In the genomic region with DNA sequence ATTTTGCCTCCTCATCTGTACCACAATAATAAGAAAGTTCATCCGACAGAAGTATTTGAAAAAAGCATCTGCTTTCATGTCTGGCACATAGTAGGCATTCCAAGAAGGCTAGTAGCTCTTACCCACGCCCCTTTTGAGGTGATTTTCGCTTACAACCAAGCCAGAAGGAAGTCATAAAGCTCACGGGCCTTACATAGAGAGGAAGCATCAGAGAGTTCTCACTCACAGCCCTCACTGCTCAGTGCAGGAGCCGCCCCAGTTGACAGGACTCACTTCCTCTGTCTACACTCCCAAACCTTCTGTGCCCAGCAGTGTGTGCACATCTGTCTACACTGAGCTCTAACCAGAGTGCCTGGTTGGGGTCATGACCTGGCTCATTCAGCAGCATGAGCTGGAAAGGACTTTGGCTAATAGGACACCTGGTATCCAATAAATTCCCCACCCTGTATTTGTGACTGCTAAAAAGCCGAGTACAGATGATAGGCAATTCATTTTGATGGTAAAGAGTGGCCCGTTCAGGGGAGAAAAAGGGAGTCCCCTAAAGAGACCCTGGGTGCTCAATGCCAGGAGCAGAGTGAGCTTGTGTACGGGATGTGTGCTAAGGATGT, we compare ENCODE assay signal across 10 cellular contexts. TPM values are rescaled to one million over a fixed set of nuclear protein-coding genes. Genes with fewer than 3 reads are reported as not detected.
DNase-seq lines count a peak whose midpoint lies in the region; ATAC-seq, FAIRE-seq and TF ChIP-seq lines count a peak whose summit lies in the region.
"Had no signal": no experiment of that assay in that cellular context is flagged by ENCODE, and none has a peak within 500 bp of the region (broad histone marks: within the 10 kb centered on the region; RNA-seq: fewer than 3 reads in every experiment).

No MANE protein-coding gene starts in this region.

- intact Hi-C loops in right lobe of liver (cut with DNase I) (no loop called here), HepG2 (cut with micrococcal nuclease; ENCODE audit: unreplicated experiment) (no loop called here), posterior vena cava (cut with DNase I) (no loop called here)

- no peak for TF ChIP-seq POLR2A in right lobe of liver (IDR thresholded peaks at IDR 0.05)
- no peak for TF ChIP-seq POLR2A in HepG2 (IDR thresholded peaks at IDR 0.05; ENCODE audit: insufficient read depth in 1 of 2, low read depth in 2 of 2, low read length in 2 of 2)

- no peaks in the 10 kb centered on the region; the same call in 1 of the 2 replicates for H3K27me3 Mint-ChIP-seq in HFFc6 (ENCODE audit: insufficient read depth)

- POLR2A ChIA-PET in HepG2 (lab: Yijun Ruan, JAX): no interaction called here

- no peaks in the 10 kb centered on the region for H3K9me3 Mint-ChIP-seq in HFFc6

- H3K4me1 ChIP-seq in right lobe of liver (no peaks in the 10 kb centered on the region), HepG2 (ENCODE audit: insufficient read depth, low read length) (no peaks in the 10 kb centered on the region), thymus (ENCODE audit: control insufficient read depth, insufficient read depth, low read length) (peaks cover 40% of the 10 kb centered on the region)

- ATAC-seq in right lobe of liver (peak; percentile 34 to 55 (median 47)), HepG2 (no peak), HG03108 (IDR thresholded peaks at IDR 0.05; ENCODE audit: unreplicated experiment) (peak; percentile 33)

- H3K9me3 ChIP-seq in right lobe of liver (no peaks in the 10 kb centered on the region), HepG2 (ENCODE audit: low read length) (no peaks in the 10 kb centered on the region), thymus (ENCODE audit: control insufficient read depth) (no peaks in the 10 kb centered on the region)

- H4K20me1 ChIP-seq in HepG2 (ENCODE audit: insufficient read depth, low read length): no peaks in the 10 kb centered on the region

- TF ChIP-seq EP300 in HepG2 (IDR thresholded peaks at IDR 0.05; ENCODE audit: low read depth in 2 of 2, low read length in 2 of 2) (no peak), HepG2 (CRISPR knock-in tag; IDR thresholded peaks at IDR 0.05; ENCODE audit: borderline replicate concordance) (no peak)

- no peaks in the 10 kb centered on the region for H3K36me3 Mint-ChIP-seq in HFFc6 (ENCODE audit: low read depth)

- no peak for DNase-seq in right lobe of liver
- DNase-seq in HepG2 (ENCODE audit: low spot score): no peak
- peak; percentile 32 for DNase-seq in activated CD4-positive, alpha-beta T cell treated with anti-CD3 and anti-CD28 coated beads for 48 hours
- DNase-seq in HFFc6: no peak
- DNase-seq in posterior vena cava (ENCODE audit: low spot score): no peak
- no peak for DNase-seq in NCI-H187 (lab: John Stamatoyannopoulos, UW)

- TF ChIP-seq CTCF in right lobe of liver (IDR thresholded peaks at IDR 0.05) (no peak), HepG2 (CRISPR knock-in tag; IDR thresholded peaks at IDR 0.05) (no peak), HFFc6 (IDR thresholded peaks at IDR 0.05) (no peak)

- H3K4me3 Mint-ChIP-seq in HFFc6: no peak overlapping the region

- H3K4me3 ChIP-seq in right lobe of liver: no peak overlapping the region
- no peak overlapping the region for H3K4me3 ChIP-seq in HepG2 (replicated peaks in 1 of 3; ENCODE audit: insufficient read depth in 1 of 3, low read depth in 2 of 3, low read length in 3 of 3)
- no peak overlapping the region for H3K4me3 ChIP-seq in thymus (ENCODE audit: low read length)

- CTCF ChIA-PET in HepG2 (lab: Yijun Ruan, JAX; ENCODE audit: low intra/inter-chr PET ratio, low total read pairs): no interaction called here

- no peak for TF ChIP-seq RAD21 in HepG2 (CRISPR knock-in tag; IDR thresholded peaks at IDR 0.05)

- H3K27ac Mint-ChIP-seq in HFFc6: no peak overlapping the region

- no TSS peak for BruUV-seq in HepG2 (replicated peaks; lab: Mats Ljungman, UMichigan)

- in situ Hi-C loops in HepG2 (cut with HindIII; ENCODE audit: extremely low pct_ligation_motif_present, low pct_unique_long_range_greater_than_20kb): no loop called here

- no peak overlapping the region for H2AFZ ChIP-seq in HepG2 (ENCODE audit: low read length)

- peaks cover 8% of the 10 kb centered on the region; the same call in 1 of the 2 replicates for H3K4me1 Mint-ChIP-seq in HFFc6 (ENCODE audit: low read depth)

- H3K9ac ChIP-seq in HepG2 (ENCODE audit: insufficient read depth, low read depth, low read length): no peak overlapping the region

- no peak for FAIRE-seq in HepG2 (lab: Jason Lieb, UNC)
- FAIRE-seq: colon, RCC 7860 had no signal

- H3K36me3 ChIP-seq in right lobe of liver: no peaks in the 10 kb centered on the region
- no peaks in the 10 kb centered on the region for H3K36me3 ChIP-seq in HepG2 (replicated peaks in 1 of 2; ENCODE audit: control insufficient read depth in 1 of 2, insufficient read depth in 2 of 2, low read length in 2 of 2)
- no peaks in the 10 kb centered on the region for H3K36me3 ChIP-seq in thymus (ENCODE audit: control insufficient read depth, insufficient read depth)

- H3K4me2 ChIP-seq in HepG2 (ENCODE audit: low read depth, low read length): no peak overlapping the region

- no peak overlapping the region for H3K27ac ChIP-seq in right lobe of liver
- H3K27ac ChIP-seq in HepG2 (ENCODE audit: extremely low read length, insufficient read depth, low read length): no peak overlapping the region
- H3K27ac ChIP-seq in thymus (ENCODE audit: low read depth): peak overlapping the region; percentile 53

- H3K27me3 ChIP-seq in right lobe of liver: no peaks in the 10 kb centered on the region
- H3K27me3 ChIP-seq in HepG2 (ENCODE audit: control insufficient read depth in 1 of 2, insufficient read depth in 2 of 2, low read length in 2 of 2): peaks cover 0 to 4% of the 10 kb centered on the region in 2 experiments; a peak in 1 of 5 replicates
- H3K27me3 ChIP-seq in thymus (ENCODE audit: control insufficient read depth, insufficient read depth): no peaks in the 10 kb centered on the region

- 86% methylated on average over 3 of the region's 8 CpGs for WGBS in right lobe of liver (ENCODE audit: insufficient coverage, low coverage, low lambda C conversion rate, missing lambda C conversion rate)
- WGBS in HepG2 (ENCODE audit: low lambda C conversion rate): 2% methylated on average over 8 of the region's 8 CpGs
- WGBS in thymus: 47% methylated on average over 8 of the region's 8 CpGs

- H3K79me2 ChIP-seq in HepG2 (ENCODE audit: insufficient read depth, low read length): no peaks in the 10 kb centered on the region

TF ChIP-seq in HepG2, 621 proteins besides CTCF, POLR2A, EP300 and RAD21:
- TF ChIP-seq, protein P1, sequence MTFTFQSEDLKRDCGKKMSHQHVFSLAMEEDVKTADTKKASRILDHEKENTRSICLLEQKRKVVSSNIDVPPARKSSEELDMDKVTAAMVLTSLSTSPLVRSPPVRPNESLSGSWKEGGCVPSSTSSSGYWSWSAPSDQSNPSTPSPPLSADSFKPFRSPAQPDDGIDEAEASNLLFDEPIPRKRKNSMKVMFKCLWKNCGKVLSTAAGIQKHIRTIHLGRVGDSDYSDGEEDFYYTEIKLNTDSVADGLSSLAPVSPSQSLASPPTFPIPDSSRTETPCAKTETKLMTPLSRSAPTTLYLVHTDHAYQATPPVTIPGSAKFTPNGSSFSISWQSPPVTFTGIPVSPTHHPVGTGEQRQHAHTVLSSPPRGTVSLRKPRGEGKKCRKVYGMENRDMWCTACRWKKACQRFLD (CRISPR knock-in tag; IDR thresholded peaks at IDR 0.05; ENCODE audit: borderline replicate concordance): no peak
- TF ChIP-seq BORCS8-MEF2B (CRISPR knock-in tag; IDR thresholded peaks at IDR 0.05): no peak
TF ChIP-seq in HepG2: peak in this region for 0.

RNA-seq across cellular contexts. Expression of a gene that starts 36.8 kb away (rescaled TPM):
- total RNA-seq in right lobe of liver (10 to 100 TPM in 5 of 6 experiments, 1 to 10 TPM in 1; 7.7 to 22.3 (median 16.3) TPM), HepG2 (2016; rRNA removed; fragmentation: Illumina TruSeq; extraction: Trizol) (2.1 and 2.5 TPM in 2 replicates), posterior vena cava (1 to 10 TPM; 4.7 to 8.0 TPM)
- total RNA-seq in HepG2 (2016; cell fraction: cytosol; rRNA removed; fragmentation: Illumina TruSeq; extraction: Trizol; ENCODE audit: low read depth): 1.0 and 1.1 TPM in 2 replicates
- 2.7 and 2.8 TPM in 2 replicates for total RNA-seq in HepG2 (2016; cell fraction: insoluble cytoplasmic fraction; rRNA removed; fragmentation: Illumina TruSeq; extraction: Trizol)
- total RNA-seq in HepG2 (2016; cell fraction: membrane; rRNA removed; fragmentation: Illumina TruSeq; extraction: Trizol): 1.8 and 2.0 TPM in 2 replicates
- 3.2 and 3.5 TPM in 2 replicates for total RNA-seq in HepG2 (2016; cell fraction: nucleus; rRNA removed; fragmentation: Illumina TruSeq; extraction: Trizol)
- polyA plus RNA-seq in HepG2 (2011; rRNA removed) (4.2 and 4.4 TPM in 2 replicates), thymus (11.3 TPM)
- polyA plus RNA-seq in HepG2 (2011; cell fraction: cytosol; rRNA removed): 5.3 and 5.7 TPM in 2 replicates
- 6.2 and 6.9 TPM in 2 replicates for polyA plus RNA-seq in HepG2 (2011; cell fraction: nucleus; rRNA removed)
- 2.6 and 5.2 TPM in 2 replicates for polyA plus RNA-seq in HepG2 (2012)
- 0.26 and 0.36 TPM in 2 replicates for polyA plus RNA-seq in HepG2 (2016; cell fraction: cytosol; fragmentation: Illumina TruSeq; extraction: Trizol; ENCODE audit: low read depth)
- 2.8 and 3.3 TPM in 2 replicates for polyA plus RNA-seq in HepG2 (2016; cell fraction: insoluble cytoplasmic fraction; fragmentation: Illumina TruSeq; extraction: Trizol; ENCODE audit: low read depth)
- polyA plus RNA-seq in HepG2 (2016; cell fraction: membrane; fragmentation: Illumina TruSeq; extraction: Trizol; ENCODE audit: low read depth): 1.2 and 1.3 TPM in 2 replicates
- polyA plus RNA-seq in HepG2 (2016; cell fraction: nucleus; fragmentation: Illumina TruSeq; extraction: Trizol; ENCODE audit: insufficient read depth, low read depth): 2.0 and 2.4 TPM in 2 replicates
- 11.2 and 16.0 TPM in 2 replicates for polyA minus RNA-seq in HepG2 (2011; rRNA and poly(A)+ RNA removed; ENCODE audit: low replicate concordance)
- 2.7 and 3.9 TPM in 2 replicates for polyA minus RNA-seq in HepG2 (2011; cell fraction: cytosol; rRNA and poly(A)+ RNA removed)
- 13.1 and 15.4 TPM in 2 replicates for polyA minus RNA-seq in HepG2 (2011; cell fraction: nucleus; rRNA and poly(A)+ RNA removed)
- 10 to 100 TPM; 30.5 to 48.9 (median 43.8) TPM for total RNA-seq in HFFc6 (2021; fragmentation: NEBNext Ultra II Directional; extraction: Animal tissue kit (Norgen Biotek cat#: 25700))
